1 cellular context compared by ENCODE assay signal in the genomic region with DNA sequence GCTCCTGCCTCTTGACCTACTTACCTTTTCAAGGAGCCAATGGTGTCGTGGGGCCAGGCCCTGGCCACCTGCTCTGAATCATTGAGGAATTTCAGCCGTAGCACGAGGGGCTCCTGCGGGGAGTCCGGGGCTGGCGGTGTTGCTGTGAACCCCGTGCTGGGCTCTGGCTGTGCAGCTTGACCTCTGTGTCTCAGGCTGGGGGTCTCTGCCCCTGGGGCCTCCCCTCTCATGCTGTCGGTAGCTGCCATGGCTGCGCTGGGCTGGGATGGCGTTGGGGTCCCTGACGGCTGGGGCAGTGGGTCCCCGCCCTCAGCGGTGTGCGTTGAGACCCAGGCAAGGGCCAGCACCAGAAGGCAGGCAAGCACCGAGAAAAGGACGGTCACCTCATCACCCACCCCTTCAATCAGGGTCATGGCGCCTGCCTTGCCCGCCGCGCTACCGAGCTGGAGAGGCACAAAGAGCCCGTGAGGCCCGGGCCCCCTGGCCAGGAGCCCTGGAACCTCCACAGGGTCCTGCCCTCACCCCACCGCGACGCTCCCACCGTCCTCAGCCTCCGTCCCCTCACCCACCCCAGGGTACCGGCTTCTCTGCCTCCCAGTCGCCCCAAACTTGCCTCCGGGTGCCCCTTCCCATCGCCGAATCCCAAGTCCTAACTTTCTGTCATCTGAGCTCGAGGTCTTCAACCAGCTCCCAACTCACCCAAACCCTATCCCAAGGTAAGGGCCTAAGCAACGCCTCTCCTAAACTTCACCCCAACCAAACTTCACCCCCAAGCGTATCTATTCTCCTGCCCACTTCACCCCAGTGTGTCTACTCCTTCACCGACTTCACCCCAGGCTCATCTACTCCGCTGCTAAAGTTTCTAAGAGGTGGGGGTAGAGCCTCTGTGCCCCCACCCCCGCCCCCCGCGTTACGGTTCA.
TF ChIP-seq lines count a peak whose summit lies in the region.

No MANE protein-coding gene starts in this region.

TF ChIP-seq in K562, 482 proteins besides CTCF, POLR2A, EP300 and RAD21 (continues in another document):
- TF ChIP-seq ZFP1 (CRISPR knock-in tag; IDR thresholded peaks at IDR 0.05): no peak
- no peak for TF ChIP-seq MAFF (IDR thresholded peaks at IDR 0.05; ENCODE audit: low read length)
- no peak for TF ChIP-seq NCOR1 (IDR thresholded peaks at IDR 0.05)
- 0 out of 2 replicates have a peak, but pooled peaks have one; percentile 71 for TF ChIP-seq SMARCA5 (IDR thresholded peaks at IDR 0.05)
- TF ChIP-seq, protein P1, sequence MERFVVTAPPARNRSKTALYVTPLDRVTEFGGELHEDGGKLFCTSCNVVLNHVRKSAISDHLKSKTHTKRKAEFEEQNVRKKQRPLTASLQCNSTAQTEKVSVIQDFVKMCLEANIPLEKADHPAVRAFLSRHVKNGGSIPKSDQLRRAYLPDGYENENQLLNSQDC (CRISPR knock-in tag; IDR thresholded peaks at IDR 0.05): 0 out of 2 replicates have a peak, but pooled peaks have one; percentile 10
- TF ChIP-seq, protein P2, sequence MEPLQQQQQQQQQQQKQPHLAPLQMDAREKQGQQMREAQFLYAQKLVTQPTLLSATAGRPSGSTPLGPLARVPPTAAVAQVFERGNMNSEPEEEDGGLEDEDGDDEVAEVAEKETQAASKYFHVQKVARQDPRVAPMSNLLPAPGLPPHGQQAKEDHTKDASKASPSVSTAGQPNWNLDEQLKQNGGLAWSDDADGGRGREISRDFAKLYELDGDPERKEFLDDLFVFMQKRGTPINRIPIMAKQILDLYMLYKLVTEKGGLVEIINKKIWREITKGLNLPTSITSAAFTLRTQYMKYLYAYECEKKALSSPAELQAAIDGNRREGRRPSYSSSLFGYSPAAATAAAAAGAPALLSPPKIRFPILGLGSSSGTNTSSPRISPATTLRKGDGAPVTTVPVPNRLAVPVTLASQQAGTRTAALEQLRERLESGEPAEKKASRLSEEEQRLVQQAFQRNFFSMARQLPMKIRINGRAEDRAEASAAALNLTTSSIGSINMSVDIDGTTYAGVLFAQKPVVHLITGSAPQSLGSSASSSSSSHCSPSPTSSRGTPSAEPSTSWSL (CRISPR knock-in tag; IDR thresholded peaks at IDR 0.05; ENCODE audit: borderline replicate concordance): no peak
- TF ChIP-seq KAT2B (IDR thresholded peaks at IDR 0.05; ENCODE audit: low read depth, low read length): no peak
- TF ChIP-seq, protein P3, sequence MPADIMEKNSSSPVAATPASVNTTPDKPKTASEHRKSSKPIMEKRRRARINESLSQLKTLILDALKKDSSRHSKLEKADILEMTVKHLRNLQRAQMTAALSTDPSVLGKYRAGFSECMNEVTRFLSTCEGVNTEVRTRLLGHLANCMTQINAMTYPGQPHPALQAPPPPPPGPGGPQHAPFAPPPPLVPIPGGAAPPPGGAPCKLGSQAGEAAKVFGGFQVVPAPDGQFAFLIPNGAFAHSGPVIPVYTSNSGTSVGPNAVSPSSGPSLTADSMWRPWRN (IDR thresholded peaks at IDR 0.05; ENCODE audit: low read depth): no peak
- 0 out of 4 replicates have a peak, but pooled peaks of 1 of the 2 experiments have one; percentile 5 for TF ChIP-seq RCOR1 (IDR thresholded peaks at IDR 0.05; ENCODE audit: borderline replicate concordance in 1 of 2, low read depth in 2 of 2, low read length in 2 of 2)
- no peak for TF ChIP-seq NEUROD1 (IDR thresholded peaks at IDR 0.05; ENCODE audit: borderline replicate concordance, low read depth, low read length, partially characterized antibody)
- TF ChIP-seq, protein P4, sequence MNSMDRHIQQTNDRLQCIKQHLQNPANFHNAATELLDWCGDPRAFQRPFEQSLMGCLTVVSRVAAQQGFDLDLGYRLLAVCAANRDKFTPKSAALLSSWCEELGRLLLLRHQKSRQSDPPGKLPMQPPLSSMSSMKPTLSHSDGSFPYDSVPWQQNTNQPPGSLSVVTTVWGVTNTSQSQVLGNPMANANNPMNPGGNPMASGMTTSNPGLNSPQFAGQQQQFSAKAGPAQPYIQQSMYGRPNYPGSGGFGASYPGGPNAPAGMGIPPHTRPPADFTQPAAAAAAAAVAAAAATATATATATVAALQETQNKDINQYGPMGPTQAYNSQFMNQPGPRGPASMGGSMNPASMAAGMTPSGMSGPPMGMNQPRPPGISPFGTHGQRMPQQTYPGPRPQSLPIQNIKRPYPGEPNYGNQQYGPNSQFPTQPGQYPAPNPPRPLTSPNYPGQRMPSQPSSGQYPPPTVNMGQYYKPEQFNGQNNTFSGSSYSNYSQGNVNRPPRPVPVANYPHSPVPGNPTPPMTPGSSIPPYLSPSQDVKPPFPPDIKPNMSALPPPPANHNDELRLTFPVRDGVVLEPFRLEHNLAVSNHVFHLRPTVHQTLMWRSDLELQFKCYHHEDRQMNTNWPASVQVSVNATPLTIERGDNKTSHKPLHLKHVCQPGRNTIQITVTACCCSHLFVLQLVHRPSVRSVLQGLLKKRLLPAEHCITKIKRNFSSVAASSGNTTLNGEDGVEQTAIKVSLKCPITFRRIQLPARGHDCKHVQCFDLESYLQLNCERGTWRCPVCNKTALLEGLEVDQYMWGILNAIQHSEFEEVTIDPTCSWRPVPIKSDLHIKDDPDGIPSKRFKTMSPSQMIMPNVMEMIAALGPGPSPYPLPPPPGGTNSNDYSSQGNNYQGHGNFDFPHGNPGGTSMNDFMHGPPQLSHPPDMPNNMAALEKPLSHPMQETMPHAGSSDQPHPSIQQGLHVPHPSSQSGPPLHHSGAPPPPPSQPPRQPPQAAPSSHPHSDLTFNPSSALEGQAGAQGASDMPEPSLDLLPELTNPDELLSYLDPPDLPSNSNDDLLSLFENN (IDR thresholded peaks at IDR 0.05; ENCODE audit: low read depth in 2 of 2, low read length in 2 of 2): no peak
- TF ChIP-seq ZHX1 (conservative IDR thresholded peaks at IDR 0.05; ENCODE audit: low read length): no peak
- TF ChIP-seq IRF2 (CRISPR knock-in tag; IDR thresholded peaks at IDR 0.05): no peak
- TF ChIP-seq HDAC2 (IDR thresholded peaks at IDR 0.05): peak; percentile 63; the same call in 1 of the 2 replicates
- TF ChIP-seq ARNT (IDR thresholded peaks at IDR 0.05): peak in 1 of 2 experiments; percentile 73; a peak in 1 of 4 replicates
- TF ChIP-seq, protein P5, sequence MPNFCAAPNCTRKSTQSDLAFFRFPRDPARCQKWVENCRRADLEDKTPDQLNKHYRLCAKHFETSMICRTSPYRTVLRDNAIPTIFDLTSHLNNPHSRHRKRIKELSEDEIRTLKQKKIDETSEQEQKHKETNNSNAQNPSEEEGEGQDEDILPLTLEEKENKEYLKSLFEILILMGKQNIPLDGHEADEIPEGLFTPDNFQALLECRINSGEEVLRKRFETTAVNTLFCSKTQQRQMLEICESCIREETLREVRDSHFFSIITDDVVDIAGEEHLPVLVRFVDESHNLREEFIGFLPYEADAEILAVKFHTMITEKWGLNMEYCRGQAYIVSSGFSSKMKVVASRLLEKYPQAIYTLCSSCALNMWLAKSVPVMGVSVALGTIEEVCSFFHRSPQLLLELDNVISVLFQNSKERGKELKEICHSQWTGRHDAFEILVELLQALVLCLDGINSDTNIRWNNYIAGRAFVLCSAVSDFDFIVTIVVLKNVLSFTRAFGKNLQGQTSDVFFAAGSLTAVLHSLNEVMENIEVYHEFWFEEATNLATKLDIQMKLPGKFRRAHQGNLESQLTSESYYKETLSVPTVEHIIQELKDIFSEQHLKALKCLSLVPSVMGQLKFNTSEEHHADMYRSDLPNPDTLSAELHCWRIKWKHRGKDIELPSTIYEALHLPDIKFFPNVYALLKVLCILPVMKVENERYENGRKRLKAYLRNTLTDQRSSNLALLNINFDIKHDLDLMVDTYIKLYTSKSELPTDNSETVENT (CRISPR knock-in tag; IDR thresholded peaks at IDR 0.05): 0 out of 2 replicates have a peak, but pooled peaks have one; percentile 18
- no peak for TF ChIP-seq GTF2F1 (IDR thresholded peaks at IDR 0.05; ENCODE audit: low read depth, low read length)
- 0 out of 2 replicates have a peak, but pooled peaks have one; percentile 24 for TF ChIP-seq SRSF3 (IDR thresholded peaks at IDR 0.05; ENCODE audit: insufficient read depth, low read length)
- TF ChIP-seq ZBTB7A (IDR thresholded peaks at IDR 0.05; ENCODE audit: borderline replicate concordance, control insufficient read depth, low read depth, low read length): no peak; the same call in 1 of the 2 replicates
- no peak for TF ChIP-seq U2AF2 (optimal IDR thresholded peaks at IDR 0.05; ENCODE audit: low read depth, low read length)
- TF ChIP-seq MEF2D (tag; conservative IDR thresholded peaks at IDR 0.05; ENCODE audit: low read depth): no peak
- no peak for TF ChIP-seq ATF7 (IDR thresholded peaks at IDR 0.05)
- TF ChIP-seq CC2D1A (IDR thresholded peaks at IDR 0.05): 0 out of 2 replicates have a peak, but pooled peaks have one; percentile 56
- TF ChIP-seq ZC3H8 (IDR thresholded peaks at IDR 0.05): peak; percentile 15; the same call in 1 of the 2 replicates
- peak; percentile 66 for TF ChIP-seq BCOR (IDR thresholded peaks at IDR 0.05)
- TF ChIP-seq DIDO1 (tag; IDR thresholded peaks at IDR 0.05; ENCODE audit: low read depth): no peak
- no peak for TF ChIP-seq STAG1 (CRISPR knock-in tag; IDR thresholded peaks at IDR 0.05; ENCODE audit: borderline replicate concordance)
- TF ChIP-seq, protein P6, sequence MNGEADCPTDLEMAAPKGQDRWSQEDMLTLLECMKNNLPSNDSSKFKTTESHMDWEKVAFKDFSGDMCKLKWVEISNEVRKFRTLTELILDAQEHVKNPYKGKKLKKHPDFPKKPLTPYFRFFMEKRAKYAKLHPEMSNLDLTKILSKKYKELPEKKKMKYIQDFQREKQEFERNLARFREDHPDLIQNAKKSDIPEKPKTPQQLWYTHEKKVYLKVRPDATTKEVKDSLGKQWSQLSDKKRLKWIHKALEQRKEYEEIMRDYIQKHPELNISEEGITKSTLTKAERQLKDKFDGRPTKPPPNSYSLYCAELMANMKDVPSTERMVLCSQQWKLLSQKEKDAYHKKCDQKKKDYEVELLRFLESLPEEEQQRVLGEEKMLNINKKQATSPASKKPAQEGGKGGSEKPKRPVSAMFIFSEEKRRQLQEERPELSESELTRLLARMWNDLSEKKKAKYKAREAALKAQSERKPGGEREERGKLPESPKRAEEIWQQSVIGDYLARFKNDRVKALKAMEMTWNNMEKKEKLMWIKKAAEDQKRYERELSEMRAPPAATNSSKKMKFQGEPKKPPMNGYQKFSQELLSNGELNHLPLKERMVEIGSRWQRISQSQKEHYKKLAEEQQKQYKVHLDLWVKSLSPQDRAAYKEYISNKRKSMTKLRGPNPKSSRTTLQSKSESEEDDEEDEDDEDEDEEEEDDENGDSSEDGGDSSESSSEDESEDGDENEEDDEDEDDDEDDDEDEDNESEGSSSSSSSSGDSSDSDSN (IDR thresholded peaks at IDR 0.05; ENCODE audit: borderline replicate concordance in 1 of 2, low read depth in 2 of 2, low read length in 2 of 2): peak in 1 of 2 experiments; percentile 6; a peak in 1 of 4 replicates
- TF ChIP-seq, protein P7, sequence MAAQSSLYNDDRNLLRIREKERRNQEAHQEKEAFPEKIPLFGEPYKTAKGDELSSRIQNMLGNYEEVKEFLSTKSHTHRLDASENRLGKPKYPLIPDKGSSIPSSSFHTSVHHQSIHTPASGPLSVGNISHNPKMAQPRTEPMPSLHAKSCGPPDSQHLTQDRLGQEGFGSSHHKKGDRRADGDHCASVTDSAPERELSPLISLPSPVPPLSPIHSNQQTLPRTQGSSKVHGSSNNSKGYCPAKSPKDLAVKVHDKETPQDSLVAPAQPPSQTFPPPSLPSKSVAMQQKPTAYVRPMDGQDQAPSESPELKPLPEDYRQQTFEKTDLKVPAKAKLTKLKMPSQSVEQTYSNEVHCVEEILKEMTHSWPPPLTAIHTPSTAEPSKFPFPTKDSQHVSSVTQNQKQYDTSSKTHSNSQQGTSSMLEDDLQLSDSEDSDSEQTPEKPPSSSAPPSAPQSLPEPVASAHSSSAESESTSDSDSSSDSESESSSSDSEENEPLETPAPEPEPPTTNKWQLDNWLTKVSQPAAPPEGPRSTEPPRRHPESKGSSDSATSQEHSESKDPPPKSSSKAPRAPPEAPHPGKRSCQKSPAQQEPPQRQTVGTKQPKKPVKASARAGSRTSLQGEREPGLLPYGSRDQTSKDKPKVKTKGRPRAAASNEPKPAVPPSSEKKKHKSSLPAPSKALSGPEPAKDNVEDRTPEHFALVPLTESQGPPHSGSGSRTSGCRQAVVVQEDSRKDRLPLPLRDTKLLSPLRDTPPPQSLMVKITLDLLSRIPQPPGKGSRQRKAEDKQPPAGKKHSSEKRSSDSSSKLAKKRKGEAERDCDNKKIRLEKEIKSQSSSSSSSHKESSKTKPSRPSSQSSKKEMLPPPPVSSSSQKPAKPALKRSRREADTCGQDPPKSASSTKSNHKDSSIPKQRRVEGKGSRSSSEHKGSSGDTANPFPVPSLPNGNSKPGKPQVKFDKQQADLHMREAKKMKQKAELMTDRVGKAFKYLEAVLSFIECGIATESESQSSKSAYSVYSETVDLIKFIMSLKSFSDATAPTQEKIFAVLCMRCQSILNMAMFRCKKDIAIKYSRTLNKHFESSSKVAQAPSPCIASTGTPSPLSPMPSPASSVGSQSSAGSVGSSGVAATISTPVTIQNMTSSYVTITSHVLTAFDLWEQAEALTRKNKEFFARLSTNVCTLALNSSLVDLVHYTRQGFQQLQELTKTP (IDR thresholded peaks at IDR 0.05; ENCODE audit: low read depth in 1 of 2, partially characterized antibody in 2 of 2): peak in 1 of 2 experiments; percentile 18
- no peak for TF ChIP-seq ZNF23 (CRISPR knock-in tag; IDR thresholded peaks at IDR 0.05)
- TF ChIP-seq L3MBTL2 (IDR thresholded peaks at IDR 0.05): peak; percentile 89
- no peak for TF ChIP-seq ZNF398 (CRISPR knock-in tag; IDR thresholded peaks at IDR 0.05)
- no peak for TF ChIP-seq IFI16 (CRISPR knock-in tag; IDR thresholded peaks at IDR 0.05)
